In the genomic region with DNA sequence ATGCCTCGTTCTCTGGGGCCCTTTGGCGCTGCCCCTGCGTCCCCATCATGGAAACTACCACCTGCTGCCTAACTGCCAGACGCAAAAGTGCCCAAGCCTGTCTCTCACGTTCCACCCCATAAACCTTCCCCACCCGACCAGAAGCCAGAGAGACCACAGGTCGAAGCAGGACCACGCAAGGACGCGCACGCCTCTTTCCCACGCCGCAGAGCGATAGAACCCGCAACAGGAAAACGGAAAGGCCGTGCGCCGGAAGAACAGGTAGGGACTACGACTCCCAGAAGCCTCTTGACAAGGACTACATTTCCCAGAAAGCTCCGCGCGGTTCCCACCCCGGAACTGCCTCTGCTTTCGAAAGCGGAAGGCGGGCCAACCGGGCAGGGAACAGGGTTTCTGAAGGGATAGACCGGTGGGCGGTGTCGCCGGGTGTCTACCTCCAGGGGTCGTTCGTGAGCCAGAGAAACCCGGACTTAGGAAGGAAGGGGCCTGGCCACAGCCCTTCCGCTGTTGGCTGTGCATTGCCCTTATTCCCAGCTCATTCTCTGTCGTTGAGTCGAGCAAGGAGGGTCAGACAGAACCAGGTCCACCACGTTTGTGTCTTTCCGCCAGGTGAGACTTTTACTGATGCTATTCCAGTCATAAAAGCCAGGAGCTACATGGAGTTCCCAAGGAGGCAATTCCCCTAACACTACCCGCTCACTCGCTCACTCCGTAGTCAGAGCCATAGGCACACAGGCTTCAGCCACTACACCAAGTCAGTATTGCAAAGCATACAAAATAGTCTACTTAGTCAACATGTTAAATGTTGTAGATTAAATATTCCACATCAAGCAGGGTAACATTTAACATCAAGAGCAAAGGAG, we compare ENCODE assay signal across 8 cellular contexts. TPM values are rescaled to one million over a fixed set of nuclear protein-coding genes. Genes with fewer than 3 reads are reported as not detected.
DNase-seq lines count a peak whose midpoint lies in the region; ATAC-seq and TF ChIP-seq lines count a peak whose summit lies in the region.

No MANE protein-coding gene starts in this region.

- no peaks in the 10 kb centered on the region for H3K27me3 ChIP-seq in thyroid gland

- peak; percentile 93 for TF ChIP-seq POLR2A in NB4 (IDR thresholded peaks at IDR 0.05; ENCODE audit: extremely low read depth, insufficient read length)
- TF ChIP-seq POLR2A in thyroid gland (IDR thresholded peaks at IDR 0.05) = peak; percentile 21 to 72

- H3K27ac ChIP-seq in SK-N-MC (peak overlapping the region; percentile 17; the same call in 1 of the 2 replicates), thyroid gland (peak overlapping the region; percentile 10 to 74 (median 71))

- WGBS in thyroid gland, 2 donors = 8 to 12% methylated on average over 26 to 37 of the region's 43 CpGs

- H3K4me1 ChIP-seq in thyroid gland = peaks cover 10 to 12% of the 10 kb centered on the region in 2 donors

- peak overlapping the region; percentile 100 for H3K4me3 Mint-ChIP-seq in glutamatergic neuron (ENCODE audit: unreplicated experiment)
- peak overlapping the region; percentile 97 for H3K4me3 Mint-ChIP-seq in osteocyte (ENCODE audit: unreplicated experiment)

- H3K4me3 ChIP-seq in NB4 (ENCODE audit: low read depth, low read length) = peak overlapping the region; percentile 84
- peak overlapping the region; percentile 93 for H3K4me3 ChIP-seq in SK-N-MC
- peak overlapping the region; percentile 2 to 63 (median 60) for H3K4me3 ChIP-seq in thyroid gland (replicated peaks in 1 of 3)

- H3K4me1 Mint-ChIP-seq in glutamatergic neuron (ENCODE audit: low read depth, unreplicated experiment) (peaks cover 16% of the 10 kb centered on the region), osteocyte (ENCODE audit: unreplicated experiment) (peaks cover 23% of the 10 kb centered on the region)

- peaks cover 12 to 20% of the 10 kb centered on the region in 2 donors for H3K36me3 Mint-ChIP-seq in activated naive CD4-positive, alpha-beta T cell treated with anti-CD3 and anti-CD28 coated beads, Interleukin-2, amount 50 U/mL, for 72 hours
- H3K36me3 Mint-ChIP-seq in glutamatergic neuron (ENCODE audit: unreplicated experiment) = peaks cover 4% of the 10 kb centered on the region
- H3K36me3 Mint-ChIP-seq in osteocyte (ENCODE audit: unreplicated experiment) = no peaks in the 10 kb centered on the region

- H3K27me3 Mint-ChIP-seq in glutamatergic neuron (ENCODE audit: unreplicated experiment) (peaks cover 13% of the 10 kb centered on the region), osteocyte (ENCODE audit: unreplicated experiment) (no peaks in the 10 kb centered on the region)

- peak overlapping the region; percentile 92 to 99 for H3K27ac Mint-ChIP-seq in activated naive CD4-positive, alpha-beta T cell treated with anti-CD3 and anti-CD28 coated beads, Interleukin-2, amount 50 U/mL, for 72 hours
- peak overlapping the region; percentile 97 for H3K27ac Mint-ChIP-seq in glutamatergic neuron (ENCODE audit: unreplicated experiment)
- H3K27ac Mint-ChIP-seq in osteocyte (ENCODE audit: unreplicated experiment) = peak overlapping the region; percentile 94

- intact Hi-C loops in thyroid gland (cut with DNase I) = loop anchor here (5.0 kb wide), 1 partner anchor 146 kb away; no protein-coding TSS in a partner anchor

- peak overlapping the region; percentile 87 for H3K9ac ChIP-seq in SK-N-MC (ENCODE audit: insufficient read length)

- ATAC-seq in HG02571 (IDR thresholded peaks at IDR 0.05; ENCODE audit: unreplicated experiment) = peak; percentile 99
- ATAC-seq in activated naive CD4-positive, alpha-beta T cell treated with anti-CD3 and anti-CD28 coated beads, Interleukin-2, amount 50 U/mL, for 72 hours = peak; percentile 95 to 98

- H3K36me3 ChIP-seq in SK-N-MC (ENCODE audit: insufficient read depth, low read length) = no peaks in the 10 kb centered on the region
- no peaks in the 10 kb centered on the region for H3K36me3 ChIP-seq in thyroid gland

- H3K9me3 ChIP-seq in SK-N-MC (ENCODE audit: low read depth, low read length) (no peaks in the 10 kb centered on the region), thyroid gland (no peaks in the 10 kb centered on the region)

- peak; percentile 88 for TF ChIP-seq CTCF in GM10266 (IDR thresholded peaks at IDR 0.05; ENCODE audit: control insufficient read depth, insufficient read depth, low read depth, missing control alignments)
- peak; percentile 53 for TF ChIP-seq CTCF in NB4 (IDR thresholded peaks at IDR 0.05; ENCODE audit: low read depth, low read length)
- peak; percentile 73 for TF ChIP-seq CTCF in glutamatergic neuron (IDR thresholded peaks at IDR 0.05; ENCODE audit: partially characterized antibody, unreplicated experiment)
- TF ChIP-seq CTCF in osteocyte (IDR thresholded peaks at IDR 0.05) = peak; percentile 83
- TF ChIP-seq CTCF in thyroid gland (IDR thresholded peaks at IDR 0.05) = peak in 5 of 6 experiments; percentile 45 to 78 (median 63)

- no peaks in the 10 kb centered on the region for H3K9me3 Mint-ChIP-seq in activated naive CD4-positive, alpha-beta T cell treated with anti-CD3 and anti-CD28 coated beads, Interleukin-2, amount 50 U/mL, for 72 hours
- H3K9me3 Mint-ChIP-seq in glutamatergic neuron (ENCODE audit: unreplicated experiment) (peaks cover 15% of the 10 kb centered on the region), osteocyte (ENCODE audit: unreplicated experiment) (no peaks in the 10 kb centered on the region)

- DNase-seq in GM10266 (ENCODE audit: extremely low spot score) (peak; percentile 90), NB4 (ENCODE audit: low read depth) (peak; percentile 98), SK-N-MC (ENCODE audit: low read depth, low spot score) (peak; percentile 98), glutamatergic neuron (peak; percentile 98), osteocyte (ENCODE audit: extremely low spot score, unreplicated experiment) (peak; percentile 99), thyroid gland (peak; percentile 98 to 99)
- peak; percentile 97 to 98 for DNase-seq in activated naive CD4-positive, alpha-beta T cell treated with anti-CD3 and anti-CD28 coated beads, Interleukin-2, amount 50 U/mL, for 72 hours (ENCODE audit: low spot score in 2 of 2)

RNA-seq across cellular contexts. Expression of gene ZBTB38, which starts 56.6 kb away (rescaled TPM):
- total RNA-seq in activated naive CD4-positive, alpha-beta T cell treated with anti-CD3 and anti-CD28 coated beads, Interleukin-2, amount 50 U/mL, for 72 hours = 10 to 100 TPM; 13.4 to 19.9 TPM
- total RNA-seq in glutamatergic neuron (ENCODE audit: unreplicated experiment) = 9.3 TPM
- 41.8 and 43.9 TPM in 2 replicates for total RNA-seq in osteocyte
- total RNA-seq in thyroid gland = 100 to 1,000 TPM; 143 to 185 (median 165) TPM

Comparison
In these comparisons a context has a peak if more than half of its experiments do, and no peak if none do; other contexts are left out.
1. Peak in every context shown above with its lines: DNase-seq, ATAC-seq, H3K4me3 ChIP-seq and H3K27ac ChIP-seq.